ENCODE assay signal across 1 cellular context in the genomic region with DNA sequence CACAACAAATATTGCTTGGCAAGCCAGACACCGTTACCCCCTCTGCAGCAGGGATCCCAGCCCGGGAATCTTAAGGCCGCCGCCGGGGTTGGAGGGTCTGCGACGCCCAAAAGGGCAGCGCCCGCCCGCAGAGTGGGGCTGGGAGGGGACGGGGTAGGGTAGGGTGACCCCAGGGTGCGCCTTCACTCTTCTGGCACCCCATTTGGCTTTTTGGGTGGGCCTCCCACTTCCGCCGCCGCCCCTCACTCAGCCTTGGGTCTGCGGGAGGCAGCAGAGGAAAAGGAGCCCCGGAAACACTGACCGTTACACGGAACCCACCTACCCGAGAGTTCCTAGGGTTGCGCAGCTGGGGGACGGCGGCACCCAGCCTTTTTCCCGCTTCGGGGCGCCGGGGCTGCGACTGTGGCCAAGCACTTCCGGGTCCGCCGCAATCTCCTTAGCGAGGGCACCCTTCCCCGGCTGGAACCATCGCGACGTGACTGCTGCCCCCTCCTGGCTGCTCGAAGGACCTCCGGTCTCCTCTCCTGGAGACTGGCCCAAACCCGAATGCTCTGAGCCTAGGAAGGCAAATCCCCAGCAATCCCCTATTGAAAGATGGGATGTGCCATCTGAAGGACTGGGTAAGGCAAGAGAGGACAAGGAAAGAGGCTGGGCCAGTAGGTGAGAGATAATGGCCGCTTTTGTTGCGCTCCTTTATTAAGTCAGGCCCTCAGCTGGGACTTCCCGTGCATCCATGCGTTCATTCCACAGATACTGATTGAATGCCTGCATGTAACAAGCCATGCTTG.
TF ChIP-seq lines count a peak whose summit lies in the region.

A gene (minus strand): TSS at position 404 of the 788 bp plus-strand sequence. CDS start 1,447 bp downstream, outside the sequence.

TF ChIP-seq in HepG2, 621 proteins besides CTCF, POLR2A, EP300 and RAD21 (continued from another document and continues in another):
- TF ChIP-seq HNRNPK (IDR thresholded peaks at IDR 0.05; ENCODE audit: low read depth, low read length, poor library complexity, severe bottlenecking), result no peak
- TF ChIP-seq MAFF (IDR thresholded peaks at IDR 0.05; ENCODE audit: low read depth, low read length), result no peak
- 0 out of 2 replicates have a peak, but pooled peaks have one; percentile 40 for TF ChIP-seq ARNTL (CRISPR knock-in tag; IDR thresholded peaks at IDR 0.05)
- TF ChIP-seq ZNF569 (CRISPR knock-in tag; IDR thresholded peaks at IDR 0.05; ENCODE audit: borderline replicate concordance), result no peak
- TF ChIP-seq, protein P1, sequence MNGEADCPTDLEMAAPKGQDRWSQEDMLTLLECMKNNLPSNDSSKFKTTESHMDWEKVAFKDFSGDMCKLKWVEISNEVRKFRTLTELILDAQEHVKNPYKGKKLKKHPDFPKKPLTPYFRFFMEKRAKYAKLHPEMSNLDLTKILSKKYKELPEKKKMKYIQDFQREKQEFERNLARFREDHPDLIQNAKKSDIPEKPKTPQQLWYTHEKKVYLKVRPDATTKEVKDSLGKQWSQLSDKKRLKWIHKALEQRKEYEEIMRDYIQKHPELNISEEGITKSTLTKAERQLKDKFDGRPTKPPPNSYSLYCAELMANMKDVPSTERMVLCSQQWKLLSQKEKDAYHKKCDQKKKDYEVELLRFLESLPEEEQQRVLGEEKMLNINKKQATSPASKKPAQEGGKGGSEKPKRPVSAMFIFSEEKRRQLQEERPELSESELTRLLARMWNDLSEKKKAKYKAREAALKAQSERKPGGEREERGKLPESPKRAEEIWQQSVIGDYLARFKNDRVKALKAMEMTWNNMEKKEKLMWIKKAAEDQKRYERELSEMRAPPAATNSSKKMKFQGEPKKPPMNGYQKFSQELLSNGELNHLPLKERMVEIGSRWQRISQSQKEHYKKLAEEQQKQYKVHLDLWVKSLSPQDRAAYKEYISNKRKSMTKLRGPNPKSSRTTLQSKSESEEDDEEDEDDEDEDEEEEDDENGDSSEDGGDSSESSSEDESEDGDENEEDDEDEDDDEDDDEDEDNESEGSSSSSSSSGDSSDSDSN (CRISPR knock-in tag; IDR thresholded peaks at IDR 0.05), result peak; percentile 86
- TF ChIP-seq MLLT10 (CRISPR knock-in tag; IDR thresholded peaks at IDR 0.05), result no peak
- TF ChIP-seq HOXA5 (CRISPR knock-in tag; IDR thresholded peaks at IDR 0.05), result peak; percentile 55; the same call in 1 of the 2 replicates
- no peak; the same call in 1 of the 2 replicates for TF ChIP-seq ZNF232 (CRISPR knock-in tag; IDR thresholded peaks at IDR 0.05; ENCODE audit: borderline replicate concordance)
- no peak for TF ChIP-seq SIN3B (IDR thresholded peaks at IDR 0.05; ENCODE audit: low read length)
- TF ChIP-seq SNRNP70 (IDR thresholded peaks at IDR 0.05; ENCODE audit: low read depth, low read length), result no peak
- no peak for TF ChIP-seq NKX3-1 (CRISPR knock-in tag; IDR thresholded peaks at IDR 0.05)
- 0 out of 2 replicates have a peak, but pooled peaks have one; percentile 60 for TF ChIP-seq ZNF83 (CRISPR knock-in tag; IDR thresholded peaks at IDR 0.05; ENCODE audit: borderline replicate concordance)
- TF ChIP-seq, protein P2, sequence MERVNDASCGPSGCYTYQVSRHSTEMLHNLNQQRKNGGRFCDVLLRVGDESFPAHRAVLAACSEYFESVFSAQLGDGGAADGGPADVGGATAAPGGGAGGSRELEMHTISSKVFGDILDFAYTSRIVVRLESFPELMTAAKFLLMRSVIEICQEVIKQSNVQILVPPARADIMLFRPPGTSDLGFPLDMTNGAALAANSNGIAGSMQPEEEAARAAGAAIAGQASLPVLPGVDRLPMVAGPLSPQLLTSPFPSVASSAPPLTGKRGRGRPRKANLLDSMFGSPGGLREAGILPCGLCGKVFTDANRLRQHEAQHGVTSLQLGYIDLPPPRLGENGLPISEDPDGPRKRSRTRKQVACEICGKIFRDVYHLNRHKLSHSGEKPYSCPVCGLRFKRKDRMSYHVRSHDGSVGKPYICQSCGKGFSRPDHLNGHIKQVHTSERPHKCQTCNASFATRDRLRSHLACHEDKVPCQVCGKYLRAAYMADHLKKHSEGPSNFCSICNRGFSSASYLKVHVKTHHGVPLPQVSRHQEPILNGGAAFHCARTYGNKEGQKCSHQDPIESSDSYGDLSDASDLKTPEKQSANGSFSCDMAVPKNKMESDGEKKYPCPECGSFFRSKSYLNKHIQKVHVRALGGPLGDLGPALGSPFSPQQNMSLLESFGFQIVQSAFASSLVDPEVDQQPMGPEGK (CRISPR knock-in tag; IDR thresholded peaks at IDR 0.05), result peak; percentile 38; the same call in 1 of the 2 replicates
- peak; percentile 50; the same call in 1 of the 2 replicates for TF ChIP-seq EHMT2 (IDR thresholded peaks at IDR 0.05; ENCODE audit: borderline replicate concordance, low read depth, low read length)
- TF ChIP-seq, protein P3, sequence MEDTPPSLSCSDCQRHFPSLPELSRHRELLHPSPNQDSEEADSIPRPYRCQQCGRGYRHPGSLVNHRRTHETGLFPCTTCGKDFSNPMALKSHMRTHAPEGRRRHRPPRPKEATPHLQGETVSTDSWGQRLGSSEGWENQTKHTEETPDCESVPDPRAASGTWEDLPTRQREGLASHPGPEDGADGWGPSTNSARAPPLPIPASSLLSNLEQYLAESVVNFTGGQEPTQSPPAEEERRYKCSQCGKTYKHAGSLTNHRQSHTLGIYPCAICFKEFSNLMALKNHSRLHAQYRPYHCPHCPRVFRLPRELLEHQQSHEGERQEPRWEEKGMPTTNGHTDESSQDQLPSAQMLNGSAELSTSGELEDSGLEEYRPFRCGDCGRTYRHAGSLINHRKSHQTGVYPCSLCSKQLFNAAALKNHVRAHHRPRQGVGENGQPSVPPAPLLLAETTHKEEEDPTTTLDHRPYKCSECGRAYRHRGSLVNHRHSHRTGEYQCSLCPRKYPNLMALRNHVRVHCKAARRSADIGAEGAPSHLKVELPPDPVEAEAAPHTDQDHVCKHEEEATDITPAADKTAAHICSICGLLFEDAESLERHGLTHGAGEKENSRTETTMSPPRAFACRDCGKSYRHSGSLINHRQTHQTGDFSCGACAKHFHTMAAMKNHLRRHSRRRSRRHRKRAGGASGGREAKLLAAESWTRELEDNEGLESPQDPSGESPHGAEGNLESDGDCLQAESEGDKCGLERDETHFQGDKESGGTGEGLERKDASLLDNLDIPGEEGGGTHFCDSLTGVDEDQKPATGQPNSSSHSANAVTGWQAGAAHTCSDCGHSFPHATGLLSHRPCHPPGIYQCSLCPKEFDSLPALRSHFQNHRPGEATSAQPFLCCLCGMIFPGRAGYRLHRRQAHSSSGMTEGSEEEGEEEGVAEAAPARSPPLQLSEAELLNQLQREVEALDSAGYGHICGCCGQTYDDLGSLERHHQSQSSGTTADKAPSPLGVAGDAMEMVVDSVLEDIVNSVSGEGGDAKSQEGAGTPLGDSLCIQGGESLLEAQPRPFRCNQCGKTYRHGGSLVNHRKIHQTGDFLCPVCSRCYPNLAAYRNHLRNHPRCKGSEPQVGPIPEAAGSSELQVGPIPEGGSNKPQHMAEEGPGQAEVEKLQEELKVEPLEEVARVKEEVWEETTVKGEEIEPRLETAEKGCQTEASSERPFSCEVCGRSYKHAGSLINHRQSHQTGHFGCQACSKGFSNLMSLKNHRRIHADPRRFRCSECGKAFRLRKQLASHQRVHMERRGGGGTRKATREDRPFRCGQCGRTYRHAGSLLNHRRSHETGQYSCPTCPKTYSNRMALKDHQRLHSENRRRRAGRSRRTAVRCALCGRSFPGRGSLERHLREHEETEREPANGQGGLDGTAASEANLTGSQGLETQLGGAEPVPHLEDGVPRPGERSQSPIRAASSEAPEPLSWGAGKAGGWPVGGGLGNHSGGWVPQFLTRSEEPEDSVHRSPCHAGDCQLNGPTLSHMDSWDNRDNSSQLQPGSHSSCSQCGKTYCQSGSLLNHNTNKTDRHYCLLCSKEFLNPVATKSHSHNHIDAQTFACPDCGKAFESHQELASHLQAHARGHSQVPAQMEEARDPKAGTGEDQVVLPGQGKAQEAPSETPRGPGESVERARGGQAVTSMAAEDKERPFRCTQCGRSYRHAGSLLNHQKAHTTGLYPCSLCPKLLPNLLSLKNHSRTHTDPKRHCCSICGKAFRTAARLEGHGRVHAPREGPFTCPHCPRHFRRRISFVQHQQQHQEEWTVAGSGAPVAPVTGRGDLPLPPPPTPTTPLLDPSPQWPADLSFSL (CRISPR knock-in tag; IDR thresholded peaks at IDR 0.05), result no peak
- no peak for TF ChIP-seq IKZF1 (IDR thresholded peaks at IDR 0.05)
- TF ChIP-seq ZFP1 (CRISPR knock-in tag; IDR thresholded peaks at IDR 0.05), result 0 out of 2 replicates have a peak, but pooled peaks have one; percentile 24
- TF ChIP-seq ZNF616 (CRISPR knock-in tag; IDR thresholded peaks at IDR 0.05; ENCODE audit: low read depth), result no peak
- TF ChIP-seq SAP130 (CRISPR knock-in tag; IDR thresholded peaks at IDR 0.05; ENCODE audit: low read depth), result peak; percentile 86
- no peak for TF ChIP-seq IKZF4 (CRISPR knock-in tag; IDR thresholded peaks at IDR 0.05; ENCODE audit: borderline replicate concordance, low read depth, not compliant biosample characterization)
- TF ChIP-seq EEA1 (CRISPR knock-in tag; IDR thresholded peaks at IDR 0.05; ENCODE audit: borderline replicate concordance), result no peak
- no peak for TF ChIP-seq MAFK (conservative IDR thresholded peaks at IDR 0.05 in 1 of 2, IDR thresholded peaks at IDR 0.05 in 1 of 2; ENCODE audit: low read length in 2 of 2)
- TF ChIP-seq TSC22D2 (CRISPR knock-in tag; IDR thresholded peaks at IDR 0.05; ENCODE audit: borderline replicate concordance), result peak; percentile 59; the same call in 1 of the 2 replicates
- TF ChIP-seq ZNF138 (CRISPR knock-in tag; IDR thresholded peaks at IDR 0.05; ENCODE audit: low read depth), result no peak
- TF ChIP-seq, protein P4, sequence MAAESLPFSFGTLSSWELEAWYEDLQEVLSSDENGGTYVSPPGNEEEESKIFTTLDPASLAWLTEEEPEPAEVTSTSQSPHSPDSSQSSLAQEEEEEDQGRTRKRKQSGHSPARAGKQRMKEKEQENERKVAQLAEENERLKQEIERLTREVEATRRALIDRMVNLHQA (CRISPR knock-in tag; IDR thresholded peaks at IDR 0.05), result no peak
- TF ChIP-seq, protein P5, sequence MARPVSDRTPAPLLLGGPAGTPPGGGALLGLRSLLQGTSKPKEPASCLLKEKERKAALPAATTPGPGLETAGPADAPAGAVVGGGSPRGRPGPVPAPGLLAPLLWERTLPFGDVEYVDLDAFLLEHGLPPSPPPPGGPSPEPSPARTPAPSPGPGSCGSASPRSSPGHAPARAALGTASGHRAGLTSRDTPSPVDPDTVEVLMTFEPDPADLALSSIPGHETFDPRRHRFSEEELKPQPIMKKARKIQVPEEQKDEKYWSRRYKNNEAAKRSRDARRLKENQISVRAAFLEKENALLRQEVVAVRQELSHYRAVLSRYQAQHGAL (CRISPR knock-in tag; IDR thresholded peaks at IDR 0.05; ENCODE audit: not compliant biosample characterization), result no peak
- TF ChIP-seq ZFP37 (CRISPR knock-in tag; IDR thresholded peaks at IDR 0.05; ENCODE audit: borderline replicate concordance), result peak; percentile 67; the same call in 1 of the 2 replicates
- TF ChIP-seq MYNN (CRISPR knock-in tag; IDR thresholded peaks at IDR 0.05; ENCODE audit: low read depth), result no peak
- TF ChIP-seq MAFG (CRISPR knock-in tag; IDR thresholded peaks at IDR 0.05), result no peak
- peak; percentile 85; the same call in 1 of the 2 replicates for TF ChIP-seq PCBP1 (IDR thresholded peaks at IDR 0.05; ENCODE audit: borderline replicate concordance, low read depth, low read length)
- TF ChIP-seq, protein P6, sequence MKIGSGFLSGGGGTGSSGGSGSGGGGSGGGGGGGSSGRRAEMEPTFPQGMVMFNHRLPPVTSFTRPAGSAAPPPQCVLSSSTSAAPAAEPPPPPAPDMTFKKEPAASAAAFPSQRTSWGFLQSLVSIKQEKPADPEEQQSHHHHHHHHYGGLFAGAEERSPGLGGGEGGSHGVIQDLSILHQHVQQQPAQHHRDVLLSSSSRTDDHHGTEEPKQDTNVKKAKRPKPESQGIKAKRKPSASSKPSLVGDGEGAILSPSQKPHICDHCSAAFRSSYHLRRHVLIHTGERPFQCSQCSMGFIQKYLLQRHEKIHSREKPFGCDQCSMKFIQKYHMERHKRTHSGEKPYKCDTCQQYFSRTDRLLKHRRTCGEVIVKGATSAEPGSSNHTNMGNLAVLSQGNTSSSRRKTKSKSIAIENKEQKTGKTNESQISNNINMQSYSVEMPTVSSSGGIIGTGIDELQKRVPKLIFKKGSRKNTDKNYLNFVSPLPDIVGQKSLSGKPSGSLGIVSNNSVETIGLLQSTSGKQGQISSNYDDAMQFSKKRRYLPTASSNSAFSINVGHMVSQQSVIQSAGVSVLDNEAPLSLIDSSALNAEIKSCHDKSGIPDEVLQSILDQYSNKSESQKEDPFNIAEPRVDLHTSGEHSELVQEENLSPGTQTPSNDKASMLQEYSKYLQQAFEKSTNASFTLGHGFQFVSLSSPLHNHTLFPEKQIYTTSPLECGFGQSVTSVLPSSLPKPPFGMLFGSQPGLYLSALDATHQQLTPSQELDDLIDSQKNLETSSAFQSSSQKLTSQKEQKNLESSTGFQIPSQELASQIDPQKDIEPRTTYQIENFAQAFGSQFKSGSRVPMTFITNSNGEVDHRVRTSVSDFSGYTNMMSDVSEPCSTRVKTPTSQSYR (CRISPR knock-in tag; IDR thresholded peaks at IDR 0.05; ENCODE audit: borderline replicate concordance), result peak; percentile 26; the same call in 1 of the 2 replicates
- TF ChIP-seq, protein P7, sequence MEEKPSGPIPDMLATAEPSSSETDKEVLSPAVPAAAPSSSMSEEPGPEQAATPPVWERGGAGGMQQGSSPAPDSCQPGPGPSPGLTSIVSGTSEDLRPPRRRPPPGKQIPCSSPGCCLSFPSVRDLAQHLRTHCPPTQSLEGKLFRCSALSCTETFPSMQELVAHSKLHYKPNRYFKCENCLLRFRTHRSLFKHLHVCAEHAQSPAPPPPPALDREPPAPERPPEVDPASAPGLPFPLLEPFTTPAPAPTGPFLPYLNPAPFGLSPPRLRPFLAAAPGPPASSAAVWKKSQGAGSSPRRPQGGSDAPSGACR (CRISPR knock-in tag; IDR thresholded peaks at IDR 0.05), result peak; percentile 65; the same call in 1 of the 2 replicates
- TF ChIP-seq, protein P8, sequence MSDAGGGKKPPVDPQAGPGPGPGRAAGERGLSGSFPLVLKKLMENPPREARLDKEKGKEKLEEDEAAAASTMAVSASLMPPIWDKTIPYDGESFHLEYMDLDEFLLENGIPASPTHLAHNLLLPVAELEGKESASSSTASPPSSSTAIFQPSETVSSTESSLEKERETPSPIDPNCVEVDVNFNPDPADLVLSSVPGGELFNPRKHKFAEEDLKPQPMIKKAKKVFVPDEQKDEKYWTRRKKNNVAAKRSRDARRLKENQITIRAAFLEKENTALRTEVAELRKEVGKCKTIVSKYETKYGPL (CRISPR knock-in tag; IDR thresholded peaks at IDR 0.05), result no peak
- TF ChIP-seq RCOR2 (CRISPR knock-in tag; IDR thresholded peaks at IDR 0.05), result no peak
- peak; percentile 59 for TF ChIP-seq SRSF1 (optimal IDR thresholded peaks at IDR 0.05; ENCODE audit: low read depth, low read length)
- peak; percentile 80; the same call in 1 of the 2 replicates for TF ChIP-seq NFKB2 (CRISPR knock-in tag; IDR thresholded peaks at IDR 0.05; ENCODE audit: borderline replicate concordance)
- TF ChIP-seq NFE2 (CRISPR knock-in tag; IDR thresholded peaks at IDR 0.05), result no peak
- peak; percentile 64; the same call in 1 of the 2 replicates for TF ChIP-seq ERF (CRISPR knock-in tag; IDR thresholded peaks at IDR 0.05)
- TF ChIP-seq SMARCC2 (IDR thresholded peaks at IDR 0.05), result no peak
- TF ChIP-seq ZNF207 (IDR thresholded peaks at IDR 0.05; ENCODE audit: borderline replicate concordance), result no peak
- no peak for TF ChIP-seq TCF12 (IDR thresholded peaks at IDR 0.05)
- no peak for TF ChIP-seq TCF12 (CRISPR knock-in tag; IDR thresholded peaks at IDR 0.05)
- TF ChIP-seq FLYWCH1 (CRISPR knock-in tag; IDR thresholded peaks at IDR 0.05), result no peak
- TF ChIP-seq ZNF24 (IDR thresholded peaks at IDR 0.05), result no peak
